1 cellular context compared by ENCODE assay signal in the genomic region with DNA sequence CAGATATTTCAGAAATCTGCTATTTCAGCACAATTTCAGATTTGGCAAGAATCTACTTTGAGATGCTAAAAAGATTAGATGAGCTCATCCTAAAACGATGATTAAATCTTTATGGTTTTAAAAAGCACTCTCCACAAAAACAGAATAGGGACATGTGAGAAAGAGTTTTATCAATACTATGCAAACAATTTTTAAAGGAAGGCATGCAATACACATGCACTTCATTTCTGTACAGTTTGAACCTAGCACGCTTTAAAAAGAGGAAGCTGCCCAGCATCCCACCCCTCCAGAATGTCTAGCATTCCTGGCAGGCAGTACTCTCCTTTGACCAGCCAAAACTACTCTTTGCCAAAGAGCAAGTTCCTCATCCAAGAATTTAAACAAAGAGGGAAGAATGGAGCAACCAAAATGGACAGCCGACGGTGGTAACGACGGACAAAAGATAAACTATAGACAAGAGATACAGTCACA.
TF ChIP-seq lines count a peak whose summit lies in the region.

No MANE protein-coding gene starts in this region.

TF ChIP-seq in K562, 482 proteins besides CTCF, POLR2A, EP300 and RAD21 (continued from another document):
- TF ChIP-seq, protein P1, sequence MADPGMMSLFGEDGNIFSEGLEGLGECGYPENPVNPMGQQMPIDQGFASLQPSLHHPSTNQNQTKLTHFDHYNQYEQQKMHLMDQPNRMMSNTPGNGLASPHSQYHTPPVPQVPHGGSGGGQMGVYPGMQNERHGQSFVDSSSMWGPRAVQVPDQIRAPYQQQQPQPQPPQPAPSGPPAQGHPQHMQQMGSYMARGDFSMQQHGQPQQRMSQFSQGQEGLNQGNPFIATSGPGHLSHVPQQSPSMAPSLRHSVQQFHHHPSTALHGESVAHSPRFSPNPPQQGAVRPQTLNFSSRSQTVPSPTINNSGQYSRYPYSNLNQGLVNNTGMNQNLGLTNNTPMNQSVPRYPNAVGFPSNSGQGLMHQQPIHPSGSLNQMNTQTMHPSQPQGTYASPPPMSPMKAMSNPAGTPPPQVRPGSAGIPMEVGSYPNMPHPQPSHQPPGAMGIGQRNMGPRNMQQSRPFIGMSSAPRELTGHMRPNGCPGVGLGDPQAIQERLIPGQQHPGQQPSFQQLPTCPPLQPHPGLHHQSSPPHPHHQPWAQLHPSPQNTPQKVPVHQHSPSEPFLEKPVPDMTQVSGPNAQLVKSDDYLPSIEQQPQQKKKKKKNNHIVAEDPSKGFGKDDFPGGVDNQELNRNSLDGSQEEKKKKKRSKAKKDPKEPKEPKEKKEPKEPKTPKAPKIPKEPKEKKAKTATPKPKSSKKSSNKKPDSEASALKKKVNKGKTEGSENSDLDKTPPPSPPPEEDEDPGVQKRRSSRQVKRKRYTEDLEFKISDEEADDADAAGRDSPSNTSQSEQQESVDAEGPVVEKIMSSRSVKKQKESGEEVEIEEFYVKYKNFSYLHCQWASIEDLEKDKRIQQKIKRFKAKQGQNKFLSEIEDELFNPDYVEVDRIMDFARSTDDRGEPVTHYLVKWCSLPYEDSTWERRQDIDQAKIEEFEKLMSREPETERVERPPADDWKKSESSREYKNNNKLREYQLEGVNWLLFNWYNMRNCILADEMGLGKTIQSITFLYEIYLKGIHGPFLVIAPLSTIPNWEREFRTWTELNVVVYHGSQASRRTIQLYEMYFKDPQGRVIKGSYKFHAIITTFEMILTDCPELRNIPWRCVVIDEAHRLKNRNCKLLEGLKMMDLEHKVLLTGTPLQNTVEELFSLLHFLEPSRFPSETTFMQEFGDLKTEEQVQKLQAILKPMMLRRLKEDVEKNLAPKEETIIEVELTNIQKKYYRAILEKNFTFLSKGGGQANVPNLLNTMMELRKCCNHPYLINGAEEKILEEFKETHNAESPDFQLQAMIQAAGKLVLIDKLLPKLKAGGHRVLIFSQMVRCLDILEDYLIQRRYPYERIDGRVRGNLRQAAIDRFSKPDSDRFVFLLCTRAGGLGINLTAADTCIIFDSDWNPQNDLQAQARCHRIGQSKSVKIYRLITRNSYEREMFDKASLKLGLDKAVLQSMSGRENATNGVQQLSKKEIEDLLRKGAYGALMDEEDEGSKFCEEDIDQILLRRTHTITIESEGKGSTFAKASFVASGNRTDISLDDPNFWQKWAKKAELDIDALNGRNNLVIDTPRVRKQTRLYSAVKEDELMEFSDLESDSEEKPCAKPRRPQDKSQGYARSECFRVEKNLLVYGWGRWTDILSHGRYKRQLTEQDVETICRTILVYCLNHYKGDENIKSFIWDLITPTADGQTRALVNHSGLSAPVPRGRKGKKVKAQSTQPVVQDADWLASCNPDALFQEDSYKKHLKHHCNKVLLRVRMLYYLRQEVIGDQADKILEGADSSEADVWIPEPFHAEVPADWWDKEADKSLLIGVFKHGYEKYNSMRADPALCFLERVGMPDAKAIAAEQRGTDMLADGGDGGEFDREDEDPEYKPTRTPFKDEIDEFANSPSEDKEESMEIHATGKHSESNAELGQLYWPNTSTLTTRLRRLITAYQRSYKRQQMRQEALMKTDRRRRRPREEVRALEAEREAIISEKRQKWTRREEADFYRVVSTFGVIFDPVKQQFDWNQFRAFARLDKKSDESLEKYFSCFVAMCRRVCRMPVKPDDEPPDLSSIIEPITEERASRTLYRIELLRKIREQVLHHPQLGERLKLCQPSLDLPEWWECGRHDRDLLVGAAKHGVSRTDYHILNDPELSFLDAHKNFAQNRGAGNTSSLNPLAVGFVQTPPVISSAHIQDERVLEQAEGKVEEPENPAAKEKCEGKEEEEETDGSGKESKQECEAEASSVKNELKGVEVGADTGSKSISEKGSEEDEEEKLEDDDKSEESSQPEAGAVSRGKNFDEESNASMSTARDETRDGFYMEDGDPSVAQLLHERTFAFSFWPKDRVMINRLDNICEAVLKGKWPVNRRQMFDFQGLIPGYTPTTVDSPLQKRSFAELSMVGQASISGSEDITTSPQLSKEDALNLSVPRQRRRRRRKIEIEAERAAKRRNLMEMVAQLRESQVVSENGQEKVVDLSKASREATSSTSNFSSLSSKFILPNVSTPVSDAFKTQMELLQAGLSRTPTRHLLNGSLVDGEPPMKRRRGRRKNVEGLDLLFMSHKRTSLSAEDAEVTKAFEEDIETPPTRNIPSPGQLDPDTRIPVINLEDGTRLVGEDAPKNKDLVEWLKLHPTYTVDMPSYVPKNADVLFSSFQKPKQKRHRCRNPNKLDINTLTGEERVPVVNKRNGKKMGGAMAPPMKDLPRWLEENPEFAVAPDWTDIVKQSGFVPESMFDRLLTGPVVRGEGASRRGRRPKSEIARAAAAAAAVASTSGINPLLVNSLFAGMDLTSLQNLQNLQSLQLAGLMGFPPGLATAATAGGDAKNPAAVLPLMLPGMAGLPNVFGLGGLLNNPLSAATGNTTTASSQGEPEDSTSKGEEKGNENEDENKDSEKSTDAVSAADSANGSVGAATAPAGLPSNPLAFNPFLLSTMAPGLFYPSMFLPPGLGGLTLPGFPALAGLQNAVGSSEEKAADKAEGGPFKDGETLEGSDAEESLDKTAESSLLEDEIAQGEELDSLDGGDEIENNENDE (IDR thresholded peaks at IDR 0.05; ENCODE audit: low read depth, low read length), result no peak
- TF ChIP-seq, protein P2, sequence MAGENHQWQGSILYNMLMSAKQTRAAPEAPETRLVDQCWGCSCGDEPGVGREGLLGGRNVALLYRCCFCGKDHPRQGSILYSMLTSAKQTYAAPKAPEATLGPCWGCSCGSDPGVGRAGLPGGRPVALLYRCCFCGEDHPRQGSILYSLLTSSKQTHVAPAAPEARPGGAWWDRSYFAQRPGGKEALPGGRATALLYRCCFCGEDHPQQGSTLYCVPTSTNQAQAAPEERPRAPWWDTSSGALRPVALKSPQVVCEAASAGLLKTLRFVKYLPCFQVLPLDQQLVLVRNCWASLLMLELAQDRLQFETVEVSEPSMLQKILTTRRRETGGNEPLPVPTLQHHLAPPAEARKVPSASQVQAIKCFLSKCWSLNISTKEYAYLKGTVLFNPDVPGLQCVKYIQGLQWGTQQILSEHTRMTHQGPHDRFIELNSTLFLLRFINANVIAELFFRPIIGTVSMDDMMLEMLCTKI (IDR thresholded peaks at IDR 0.05; ENCODE audit: partially characterized antibody), result no peak
- TF ChIP-seq RBM22 (IDR thresholded peaks at IDR 0.05; ENCODE audit: low read depth, low read length, poor library complexity, severe bottlenecking), result no peak
- TF ChIP-seq HDAC1 (IDR thresholded peaks at IDR 0.05), result no peak
- TF ChIP-seq PML (IDR thresholded peaks at IDR 0.05; ENCODE audit: low read length), result no peak
- TF ChIP-seq POLR2AphosphoS2 (IDR thresholded peaks at IDR 0.05; ENCODE audit: low read length), result no peak
- no peak for TF ChIP-seq GABPB2 (CRISPR knock-in tag; conservative IDR thresholded peaks at IDR 0.05)
